ENCODE assay signal across 31 cellular contexts in the genomic region with DNA sequence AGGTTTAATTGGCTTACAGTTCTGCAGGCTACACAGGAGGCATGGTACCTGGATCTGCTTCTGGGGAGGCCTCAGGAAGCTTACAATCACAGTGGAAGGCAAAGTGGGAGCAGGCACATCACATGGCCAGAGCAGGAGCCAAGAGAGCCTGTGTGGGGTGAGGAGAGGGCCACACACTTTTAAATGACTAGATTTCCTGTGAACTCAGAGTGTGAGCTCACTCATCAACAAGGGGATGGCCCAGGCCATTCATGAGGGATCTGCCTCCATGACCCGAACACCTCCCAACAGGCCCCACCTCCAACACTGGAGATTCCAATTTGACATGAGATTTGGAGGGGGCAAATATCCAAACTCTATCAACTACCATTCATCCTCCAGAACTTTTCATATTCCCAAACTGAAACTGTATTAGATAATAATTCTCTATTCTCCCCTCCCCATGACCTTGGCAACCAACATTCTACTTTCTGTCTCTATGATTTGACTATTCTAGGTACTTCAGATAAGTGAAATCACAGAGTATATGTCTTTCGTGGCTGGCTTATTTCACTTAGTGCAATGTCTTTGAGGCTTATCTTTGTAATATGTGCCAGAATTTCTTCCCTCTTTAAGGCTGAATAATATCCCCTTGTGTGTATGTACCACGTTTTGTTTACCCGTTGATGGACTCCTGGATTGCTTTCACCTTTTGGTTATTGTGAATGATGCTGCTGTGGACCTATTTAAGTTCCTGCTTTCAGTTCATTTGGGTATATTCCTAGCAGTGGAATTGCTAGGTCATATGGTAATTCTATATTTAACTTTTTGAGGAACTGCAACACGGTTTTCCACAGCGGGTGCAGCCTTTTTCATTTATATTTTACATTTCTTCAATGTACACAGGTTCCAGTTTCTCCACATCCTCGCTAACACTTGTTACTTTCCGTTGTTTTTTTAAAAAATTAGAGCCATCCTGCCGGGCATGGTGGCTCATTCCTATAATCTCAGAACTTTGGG. TPM values are rescaled to one million over a fixed set of nuclear protein-coding genes. Genes with fewer than 3 reads are reported as not detected.
DNase-seq lines count a peak whose midpoint lies in the region; ATAC-seq, FAIRE-seq and TF ChIP-seq lines count a peak whose summit lies in the region.
"Had no signal": no experiment of that assay in that cellular context is flagged by ENCODE, and none has a peak within 500 bp of the region (broad histone marks: within the 10 kb centered on the region; RNA-seq: fewer than 3 reads in every experiment).

No MANE protein-coding gene starts in this region.

- H3K36me3 Mint-ChIP-seq in activated naive CD4-positive, alpha-beta T cell treated with anti-CD3 and anti-CD28 coated beads, Interleukin-2, amount 50 U/mL, for 72 hours = peaks cover 4 to 7% of the 10 kb centered on the region in 2 donors
- H3K36me3 Mint-ChIP-seq in activated naive CD4-positive, alpha-beta T cell treated with anti-CD3 and anti-CD28 coated beads, Interleukin-2, amount 10 ng/mL, durations not matched to agents 7 days and 5 days = peaks cover 2% of the 10 kb centered on the region
- H3K36me3 Mint-ChIP-seq in nephron progenitor cell (ENCODE audit: low read depth) = peaks cover 5% of the 10 kb centered on the region

- no peak overlapping the region for H3K4me3 ChIP-seq in SU-DHL-6 (ENCODE audit: insufficient read depth, low read length, poor library complexity, severe bottlenecking)
- H3K4me3 ChIP-seq: dorsolateral prefrontal cortex, gastrocnemius medialis, HAP-1 had no signal

- H3K27ac Mint-ChIP-seq in activated naive CD4-positive, alpha-beta T cell treated with anti-CD3 and anti-CD28 coated beads, Interleukin-2, amount 50 U/mL, for 72 hours = no peak overlapping the region
- no peak overlapping the region for H3K27ac Mint-ChIP-seq in activated naive CD4-positive, alpha-beta T cell treated with anti-CD3 and anti-CD28 coated beads, Interleukin-2, amount 10 ng/mL, durations not matched to agents 7 days and 5 days
- H3K27ac Mint-ChIP-seq in nephron progenitor cell = no peak overlapping the region
- H3K27ac Mint-ChIP-seq: activated CD8-positive, alpha-beta memory T cell treated with anti-CD3 and anti-CD28 coated beads, Interleukin-2, amount 10 ng/mL, durations not matched to agents 7 days and 5 days; activated naive CD8-positive, alpha-beta T cell treated with anti-CD3 and anti-CD28 coated beads, Interleukin-2, amount 10 ng/mL, durations not matched to agents 7 days and 5 days; immature natural killer cell; T-helper 2 cell treated with Interferon-gamma antibody and Interleukin-4, amounts not matched to agents 5 μg/mL and 100 μg/mL, for 36 hours had no signal

- peaks cover 6% of the 10 kb centered on the region; the same call in 1 of the 2 replicates for H3K9me3 ChIP-seq in SU-DHL-6 (ENCODE audit: insufficient read depth, low read length)
- H3K9me3 ChIP-seq: HAP-1 had no signal

- H3K9me2 ChIP-seq in SU-DHL-6 (replicated peaks; ENCODE audit: insufficient read depth, low read length) = no peaks in the 10 kb centered on the region

- peaks cover 10% of the 10 kb centered on the region; the same call in 1 of the 2 replicates for H3F3A ChIP-seq in SU-DHL-6 (ENCODE audit: insufficient read depth)

- no peak for DNase-seq in activated naive CD4-positive, alpha-beta T cell treated with anti-CD3 and anti-CD28 coated beads, Interleukin-2, amount 50 U/mL, for 72 hours (ENCODE audit: low spot score in 2 of 2)
- no peak for DNase-seq in activated naive CD4-positive, alpha-beta T cell treated with anti-CD3 and anti-CD28 coated beads, Interleukin-2, amount 10 ng/mL, durations not matched to agents 7 days and 5 days
- DNase-seq in GM19239 (ENCODE audit: insufficient read length, low spot score) (no peak), pons (ENCODE audit: low spot score) (peak; percentile 55), amygdala (lab: John Stamatoyannopoulos, UW) (no peak), nephron progenitor cell (no peak), ureter (ENCODE audit: low spot score) (no peak)
- DNase-seq: activated CD4-positive, alpha-beta T cell treated with anti-CD3 and anti-CD28 coated beads for 4 hours; activated CD8-positive, alpha-beta memory T cell treated with anti-CD3 and anti-CD28 coated beads, Interleukin-2, amount 10 ng/mL, durations not matched to agents 7 days and 5 days; activated naive CD8-positive, alpha-beta T cell treated with anti-CD3 and anti-CD28 coated beads, Interleukin-2, amount 10 ng/mL, durations not matched to agents 7 days and 5 days; COR-L47; DMS79; dorsolateral prefrontal cortex; gastrocnemius medialis; GF-D8; hippocampal formation; immature natural killer cell; KG1; mesendoderm; MM.1S; NCI-H1436 treated with DMSO at 0.1 percent for 48 hours; NCI-H345; NCI-H748 treated with DMSO at 0.1 percent for 48 hours; nucleus accumbens; PC-3; trophoblast cell had no signal

- peaks cover 73% of the 10 kb centered on the region for H3K79me2 ChIP-seq in SU-DHL-6 (ENCODE audit: insufficient read depth, low read length)

- H3K27me3 ChIP-seq in SU-DHL-6 (ENCODE audit: low read length) = no peaks in the 10 kb centered on the region
- H3K27me3 ChIP-seq: dorsolateral prefrontal cortex, gastrocnemius medialis had no signal

- no peaks in the 10 kb centered on the region for H3K4me1 Mint-ChIP-seq in activated naive CD4-positive, alpha-beta T cell treated with anti-CD3 and anti-CD28 coated beads, Interleukin-2, amount 10 ng/mL, durations not matched to agents 7 days and 5 days
- peaks cover 3% of the 10 kb centered on the region for H3K4me1 Mint-ChIP-seq in nephron progenitor cell
- H3K4me1 Mint-ChIP-seq: activated CD8-positive, alpha-beta memory T cell treated with anti-CD3 and anti-CD28 coated beads, Interleukin-2, amount 10 ng/mL, durations not matched to agents 7 days and 5 days; activated naive CD8-positive, alpha-beta T cell treated with anti-CD3 and anti-CD28 coated beads, Interleukin-2, amount 10 ng/mL, durations not matched to agents 7 days and 5 days; immature natural killer cell had no signal

- peak; percentile 43 to 76 for ATAC-seq in activated naive CD4-positive, alpha-beta T cell treated with anti-CD3 and anti-CD28 coated beads, Interleukin-2, amount 50 U/mL, for 72 hours
- ATAC-seq: activated CD8-positive, alpha-beta memory T cell treated with anti-CD3 and anti-CD28 coated beads, Interleukin-2, amount 10 ng/mL, durations not matched to agents 7 days and 5 days; gastrocnemius medialis; left colon; PC-3; SK-N-SH treated with all-trans-retinoic acid at 6 μM for 48 hours had no signal

- H3K4me3 Mint-ChIP-seq in activated naive CD4-positive, alpha-beta T cell treated with anti-CD3 and anti-CD28 coated beads, Interleukin-2, amount 10 ng/mL, durations not matched to agents 7 days and 5 days = no peak overlapping the region
- H3K4me3 Mint-ChIP-seq in nephron progenitor cell = no peak overlapping the region
- H3K4me3 Mint-ChIP-seq: activated CD8-positive, alpha-beta memory T cell treated with anti-CD3 and anti-CD28 coated beads, Interleukin-2, amount 10 ng/mL, durations not matched to agents 7 days and 5 days; activated naive CD8-positive, alpha-beta T cell treated with anti-CD3 and anti-CD28 coated beads, Interleukin-2, amount 10 ng/mL, durations not matched to agents 7 days and 5 days; immature natural killer cell; T-helper 2 cell treated with Interferon-gamma antibody and Interleukin-4, amounts not matched to agents 5 μg/mL and 100 μg/mL, for 36 hours had no signal

- peaks cover 15% of the 10 kb centered on the region for H3K36me3 ChIP-seq in SU-DHL-6 (ENCODE audit: low read length)
- H3K36me3 ChIP-seq: gastrocnemius medialis, HAP-1 had no signal

- peaks cover 2% of the 10 kb centered on the region; the same call in 1 of the 2 replicates for H4K20me1 ChIP-seq in SU-DHL-6 (ENCODE audit: low read depth, low read length)

- CTCF ChIA-PET in activated naive CD4-positive, alpha-beta T cell treated with anti-CD3 and anti-CD28 coated beads, Interleukin-2, amount 10 ng/mL, durations not matched to agents 7 days and 5 days (lab: Charles Lee) = no interaction called here

- H2AFZ ChIP-seq in SU-DHL-6 (ENCODE audit: low read depth, low read length, severe bottlenecking) = no peak overlapping the region

- H3K4me2 ChIP-seq in SU-DHL-6 (ENCODE audit: low read depth, low read length, poor library complexity, severe bottlenecking) = peak overlapping the region; percentile 13

- H3K9me3 Mint-ChIP-seq in activated naive CD4-positive, alpha-beta T cell treated with anti-CD3 and anti-CD28 coated beads, Interleukin-2, amount 50 U/mL, for 72 hours = peaks cover 3 to 9% of the 10 kb centered on the region in 2 donors
- H3K9me3 Mint-ChIP-seq in activated naive CD4-positive, alpha-beta T cell treated with anti-CD3 and anti-CD28 coated beads, Interleukin-2, amount 10 ng/mL, durations not matched to agents 7 days and 5 days = peaks cover 12% of the 10 kb centered on the region
- H3K9me3 Mint-ChIP-seq in nephron progenitor cell = peaks cover 31% of the 10 kb centered on the region

- FAIRE-seq in GM19239 (lab: Jason Lieb, UNC) = peak; percentile 8

- no peak overlapping the region for H3K9ac ChIP-seq in SU-DHL-6 (ENCODE audit: low read length)

- no peak for TF ChIP-seq CTCF in SU-DHL-6 (IDR thresholded peaks at IDR 0.05; ENCODE audit: insufficient read depth, low read length, poor library complexity, severe bottlenecking)
- TF ChIP-seq CTCF in nephron progenitor cell (IDR thresholded peaks at IDR 0.05) = no peak

- peaks cover 34% of the 10 kb centered on the region for H3K27me3 Mint-ChIP-seq in activated naive CD4-positive, alpha-beta T cell treated with anti-CD3 and anti-CD28 coated beads, Interleukin-2, amount 10 ng/mL, durations not matched to agents 7 days and 5 days
- H3K27me3 Mint-ChIP-seq in nephron progenitor cell (ENCODE audit: low read depth, poor library complexity) = peaks cover 19% of the 10 kb centered on the region

- H3K27ac ChIP-seq in SU-DHL-6 (ENCODE audit: low read depth, low read length) = peak overlapping the region; percentile 33; the same call in 1 of the 2 replicates
- H3K27ac ChIP-seq: gastrocnemius medialis had no signal

RNA-seq across cellular contexts. Expression of a gene that starts 43.8 kb away (rescaled TPM):
- total RNA-seq in activated naive CD4-positive, alpha-beta T cell treated with anti-CD3 and anti-CD28 coated beads, Interleukin-2, amount 50 U/mL, for 72 hours = 100 to 1,000 TPM; 258 to 359 TPM
- 194 TPM for total RNA-seq in ureter

RNA-seq across cellular contexts. Expression of a gene that starts 51.0 kb away (rescaled TPM):
- 10 to 100 TPM in 1 of 2 donors, 1 to 10 TPM in 1; 3.4 to 22.5 TPM for total RNA-seq in activated naive CD4-positive, alpha-beta T cell treated with anti-CD3 and anti-CD28 coated beads, Interleukin-2, amount 50 U/mL, for 72 hours
- 82.2 TPM for total RNA-seq in ureter
